Comparison of ENCODE assay signal across 18 cellular contexts in genomic region chr4:148935179-148935578, GRCh38.
DNase-seq lines count a peak whose midpoint lies in the region; ATAC-seq and TF ChIP-seq lines count a peak whose summit lies in the region.
"Had no signal": no experiment of that assay in that cellular context is flagged by ENCODE, and none has a peak within 500 bp of the region (broad histone marks: within the 10 kb centered on the region; RNA-seq: fewer than 3 reads in every experiment).

No MANE protein-coding gene starts in this region.

- no peak overlapping the region for H3K27ac Mint-ChIP-seq in stimulated activated naive B cell treated with anti-CD40 and anti-IgM and Interleukin-4, amounts not matched to agents 10 μg/mL and 1 μg/mL and 100 μg/mL, for 72 hours
- H3K27ac Mint-ChIP-seq: B cell; CD4-positive, alpha-beta memory T cell had no signal

- H3K27ac ChIP-seq in BLaER1 (no peak overlapping the region), esophagus squamous epithelium (no peak overlapping the region)
- H3K27ac ChIP-seq: 22Rv1 had no signal

- H3K4me1 Mint-ChIP-seq in stimulated activated naive B cell treated with anti-CD40 and anti-IgM and Interleukin-4, amounts not matched to agents 10 μg/mL and 1 μg/mL and 100 μg/mL, for 72 hours: peaks cover 5 to 9% of the 10 kb centered on the region in 2 donors
- H3K4me1 Mint-ChIP-seq: CD4-positive, alpha-beta memory T cell had no signal

- no peak overlapping the region for H3K4me3 Mint-ChIP-seq in stimulated activated naive B cell treated with anti-CD40 and anti-IgM and Interleukin-4, amounts not matched to agents 10 μg/mL and 1 μg/mL and 100 μg/mL, for 72 hours
- H3K4me3 Mint-ChIP-seq: B cell; CD4-positive, alpha-beta memory T cell had no signal

- 0 out of 2 replicates have a peak, but pooled peaks cover 5% of the 10 kb centered on the region for H3K9me3 ChIP-seq in BLaER1
- no peaks in the 10 kb centered on the region for H3K9me3 ChIP-seq in HAP-1
- H3K9me3 ChIP-seq in esophagus squamous epithelium: peaks cover 0 to 8% (median 0%) of the 10 kb centered on the region in 3 donors

- DNase-seq in Kasumi-1 (lab: John Stamatoyannopoulos, UW) (peak; percentile 28 to 56), OCI-M1 (lab: John Stamatoyannopoulos, UW) (peak; percentile 52), HAP-1 (ENCODE audit: low spot score in 2 of 2) (no peak), esophagus squamous epithelium (lab: John Stamatoyannopoulos, UW) (no peak)
- no peak for DNase-seq in stimulated activated naive B cell treated with anti-CD40 and anti-IgM and Interleukin-4, amounts not matched to agents 10 μg/mL and 1 μg/mL and 100 μg/mL, for 72 hours
- DNase-seq: C1 segment of cervical spinal cord; Calu3; CD4-positive, alpha-beta memory T cell; COR-L47; DMS53; DMS79 treated with DMSO at 0.1 percent for 48 hours; GF-D8; GOT3; HCEC 1CT had no signal

- H3K36me3 ChIP-seq in BLaER1: no peaks in the 10 kb centered on the region
- H3K36me3 ChIP-seq in HAP-1 (replicated peaks): no peaks in the 10 kb centered on the region
- H3K36me3 ChIP-seq in esophagus squamous epithelium: no peaks in the 10 kb centered on the region

- intact Hi-C loops in esophagus squamous epithelium (cut with DNase I): no loop called here

- no peaks in the 10 kb centered on the region for H3K27me3 Mint-ChIP-seq in stimulated activated naive B cell treated with anti-CD40 and anti-IgM and Interleukin-4, amounts not matched to agents 10 μg/mL and 1 μg/mL and 100 μg/mL, for 72 hours
- H3K27me3 Mint-ChIP-seq: B cell; CD4-positive, alpha-beta memory T cell had no signal

- in situ Hi-C loops in HAP-1 (cut with MboI; ENCODE audit: low sequenced_read_pairs): no loop called here

- H3K9ac ChIP-seq in BLaER1: no peak overlapping the region

- H4K20me1 ChIP-seq in BLaER1: no peaks in the 10 kb centered on the region

- 67 to 87% methylated on average over 2 of the region's 2 CpGs for WGBS in esophagus squamous epithelium, 2 donors

- H3K9me3 Mint-ChIP-seq in stimulated activated naive B cell treated with anti-CD40 and anti-IgM and Interleukin-4, amounts not matched to agents 10 μg/mL and 1 μg/mL and 100 μg/mL, for 72 hours: peaks cover 19 to 25% of the 10 kb centered on the region in 2 donors

- ATAC-seq in stimulated activated naive B cell treated with anti-CD40 and anti-IgM and Interleukin-4, amounts not matched to agents 10 μg/mL and 1 μg/mL and 100 μg/mL, for 72 hours (replicated peaks): peak; percentile 56 to 67
- no peak for ATAC-seq in GM21737 (IDR thresholded peaks at IDR 0.05; ENCODE audit: unreplicated experiment)

- no peak for TF ChIP-seq POLR2A in esophagus squamous epithelium (IDR thresholded peaks at IDR 0.05)

- H3K4me1 ChIP-seq in BLaER1: peaks cover 20% of the 10 kb centered on the region
- no peaks in the 10 kb centered on the region for H3K4me1 ChIP-seq in HAP-1
- H3K4me1 ChIP-seq in esophagus squamous epithelium: no peaks in the 10 kb centered on the region

- H3K4me3 ChIP-seq in BLaER1: no peak overlapping the region
- H3K4me3 ChIP-seq in HAP-1: no peak overlapping the region
- H3K4me3 ChIP-seq in esophagus squamous epithelium: no peak overlapping the region

- TF ChIP-seq CTCF in esophagus squamous epithelium (IDR thresholded peaks at IDR 0.05): no peak

- H3K27me3 ChIP-seq in BLaER1 (no peaks in the 10 kb centered on the region), HAP-1 (ENCODE audit: low read depth) (no peaks in the 10 kb centered on the region), esophagus squamous epithelium (no peaks in the 10 kb centered on the region)

- peak overlapping the region; percentile 37 for H3K4me2 ChIP-seq in BLaER1

- peaks cover 3 to 24% of the 10 kb centered on the region in 2 donors for H3K36me3 Mint-ChIP-seq in stimulated activated naive B cell treated with anti-CD40 and anti-IgM and Interleukin-4, amounts not matched to agents 10 μg/mL and 1 μg/mL and 100 μg/mL, for 72 hours

Comparison
In these comparisons a context has a peak if more than half of its experiments do, and no peak if none do; other contexts are left out.
1. DNase-seq: peak in Kasumi-1 (2 of 2) and OCI-M1 (single experiment); none in stimulated activated naive B cell treated with anti-CD40 and anti-IgM and Interleukin-4, amounts not matched to agents 10 μg/mL and 1 μg/mL and 100 μg/mL, for 72 hours (single experiment), HAP-1 (0 of 2) and esophagus squamous epithelium (single experiment).